16 cellular contexts compared by ENCODE assay signal in genomic region chr6:127328043-127328442, GRCh38. TPM values are rescaled to one million over a fixed set of nuclear protein-coding genes. Genes with fewer than 3 reads are reported as not detected.
A peak's percentile ranks its signal among the peaks of the same experiment; 100 is the strongest.
DNase-seq lines count a peak whose midpoint lies in the region; TF ChIP-seq lines count a peak whose summit lies in the region.
"Had no signal": no experiment of that assay in that cellular context is flagged by ENCODE, and none has a peak within 500 bp of the region (broad histone marks: within the 10 kb centered on the region; RNA-seq: fewer than 3 reads in every experiment).

No MANE protein-coding gene starts in this region.

- H3K9me3 Mint-ChIP-seq in HFFc6: no peaks in the 10 kb centered on the region

- peaks cover 31% of the 10 kb centered on the region for H3K36me3 Mint-ChIP-seq in HFFc6 (ENCODE audit: low read depth)

- H3K4me3 Mint-ChIP-seq in HFFc6: peak overlapping the region; percentile 58
- H3K4me3 Mint-ChIP-seq: CD14-positive monocyte had no signal

- no peaks in the 10 kb centered on the region for H3K27me3 ChIP-seq in WERI-Rb-1 (ENCODE audit: insufficient read depth, low read depth, severe bottlenecking)

- no peaks in the 10 kb centered on the region for H3K9me3 ChIP-seq in WERI-Rb-1 (ENCODE audit: severe bottlenecking)
- H3K9me3 ChIP-seq: A549 had no signal

- no peaks in the 10 kb centered on the region; the same call in 1 of the 2 replicates for H3K27me3 Mint-ChIP-seq in HFFc6 (ENCODE audit: insufficient read depth)

- TF ChIP-seq CTCF in AG10803 (conservative IDR thresholded peaks at IDR 0.05; ENCODE audit: low read length) (no peak), HFFc6 (IDR thresholded peaks at IDR 0.05) (no peak), fibroblast of mammary gland (conservative IDR thresholded peaks at IDR 0.05; ENCODE audit: control insufficient read depth, insufficient read depth, low read depth, low read length) (no peak), WERI-Rb-1 (IDR thresholded peaks at IDR 0.05; ENCODE audit: low read depth, low read length) (no peak)

- H3K27ac ChIP-seq in substantia nigra (ENCODE audit: low read depth, low read length, poor library complexity, severe bottlenecking) (no peak overlapping the region), WERI-Rb-1 (no peak overlapping the region)
- H3K27ac ChIP-seq: A549 had no signal

- peak overlapping the region; percentile 85 for H3K27ac Mint-ChIP-seq in HFFc6
- H3K27ac Mint-ChIP-seq: CD14-positive monocyte had no signal

- peaks cover 52% of the 10 kb centered on the region for H3K4me1 Mint-ChIP-seq in HFFc6 (ENCODE audit: low read depth)

- DNase-seq in AG10803 (ENCODE audit: low read depth) (peak; percentile 11), HFFc6 (peak; percentile 84), RPMI7951 (ENCODE audit: low read depth) (peak; percentile 16), fibroblast of mammary gland (ENCODE audit: low read depth) (peak; percentile 15), cerebellum (ENCODE audit: low spot score) (no peak), substantia nigra (lab: John Stamatoyannopoulos, UW) (no peak), WERI-Rb-1 (no peak)
- no peak for DNase-seq in activated CD4-positive, alpha-beta T cell treated with anti-CD3 and anti-CD28 coated beads, Interleukin-2, amount 50 U/mL, for 1 hour
- DNase-seq: COR-L47, GF-D8, NCI-H1092, NCI-H2227 treated with DMSO at 0.1 percent for 48 hours, NCI-H524 treated with DMSO at 0.1 percent for 48 hours, OCI-M1 had no signal

- H3K4me3 ChIP-seq in AG10803 (ENCODE audit: low read length): no peak overlapping the region
- H3K4me3 ChIP-seq in fibroblast of mammary gland (ENCODE audit: control insufficient read depth, low read depth, low read length): no peak overlapping the region
- no peak overlapping the region for H3K4me3 ChIP-seq in WERI-Rb-1 (ENCODE audit: low read depth, low read length)
- H3K4me3 ChIP-seq: A549 had no signal

- peaks cover 6% of the 10 kb centered on the region for H3K36me3 ChIP-seq in WERI-Rb-1

RNA-seq across cellular contexts. Expression of gene ECHDC1, which starts 15.4 kb away (rescaled TPM):
- 10 to 100 TPM; 62.2 to 69.9 (median 65.9) TPM for total RNA-seq in HFFc6 (2021; fragmentation: NEBNext Ultra II Directional; extraction: Animal tissue kit (Norgen Biotek cat#: 25700))
- 105 and 113 TPM in 2 replicates for total RNA-seq in RPMI7951 (2014; rRNA removed; shearing (Covaris generic))
- 58.5 TPM for total RNA-seq in cerebellum

Comparison
In these comparisons a context has a peak if more than half of its experiments do, and no peak if none do; other contexts are left out.
1. DNase-seq: peak in AG10803 (single experiment), HFFc6 (single experiment), RPMI7951 (single experiment) and fibroblast of mammary gland (single experiment); none in cerebellum (single experiment), substantia nigra (0 of 49), activated CD4-positive, alpha-beta T cell treated with anti-CD3 and anti-CD28 coated beads, Interleukin-2, amount 50 U/mL, for 1 hour (single experiment) and WERI-Rb-1 (single experiment).